In genomic region chr9:74036549-74037231, GRCh38 we compare ENCODE assay signal across 14 cellular contexts.
A peak's percentile ranks its signal among the peaks of the same experiment; 100 is the strongest.
DNase-seq lines count a peak whose midpoint lies in the region; ATAC-seq, FAIRE-seq and TF ChIP-seq lines count a peak whose summit lies in the region.
"Had no signal": no experiment of that assay in that cellular context is flagged by ENCODE, and none has a peak within 500 bp of the region (broad histone marks: within the 10 kb centered on the region; RNA-seq: fewer than 3 reads in every experiment).

No MANE protein-coding gene starts in this region.

- H3K27ac ChIP-seq in GM12878 (ENCODE audit: control insufficient read depth, insufficient read depth) (no peak overlapping the region), thyroid gland (no peak overlapping the region)
- H3K27ac ChIP-seq: BLaER1, neutrophil had no signal

- in situ Hi-C loops in GM12878 (cut with MboI), result no loop called here

- H3K4me1 ChIP-seq in GM12878 (ENCODE audit: control insufficient read depth, insufficient read depth, low read length) (no peaks in the 10 kb centered on the region), thyroid gland (no peaks in the 10 kb centered on the region)
- H3K4me1 ChIP-seq: BLaER1 had no signal

- H3K9me3 ChIP-seq in GM12878 (replicated peaks; ENCODE audit: control insufficient read depth, insufficient read depth, low read length), result no peaks in the 10 kb centered on the region
- H3K9me3 ChIP-seq in thyroid gland, result no peaks in the 10 kb centered on the region
- H3K9me3 ChIP-seq: BLaER1, neutrophil had no signal

- H4K20me1 ChIP-seq in GM12878 (ENCODE audit: control insufficient read depth, insufficient read depth), result no peaks in the 10 kb centered on the region
- H4K20me1 ChIP-seq: BLaER1 had no signal

- 16% methylated on average over 5 of the region's 5 CpGs for WGBS in GM12878 (ENCODE audit: insufficient coverage, insufficient replicate concordance, low lambda C conversion rate, missing lambda C conversion rate)
- 88 to 91% methylated on average over 5 of the region's 5 CpGs for WGBS in thyroid gland, 2 donors

- POLR2A ChIA-PET in GM12878 (lab: Charles Lee), result interaction anchor here (0.6 kb wide), 1 partner anchor 536 kb away, joined by 4 read pairs; no protein-coding TSS in a partner anchor

- intact Hi-C loops in GM12878 (cut with micrococcal nuclease; ENCODE audit: unreplicated experiment), result no loop called here
- intact Hi-C loops in thyroid gland (cut with DNase I), result no loop called here

- no peak overlapping the region for H3K4me2 ChIP-seq in GM12878 (ENCODE audit: control insufficient read depth, insufficient read depth)
- H3K4me2 ChIP-seq: BLaER1 had no signal

- SMC1A ChIA-PET in GM12878 (lab: Charles Lee; ENCODE audit: uncharacterized antibody, unreplicated experiment), result no interaction called here

- FAIRE-seq in GM12878 (lab: Jason Lieb, UNC), result no peak

- no peak overlapping the region for H2AFZ ChIP-seq in GM12878 (ENCODE audit: control insufficient read depth, low read depth, low read length)

- CTCF ChIA-PET in GM12878 (lab: Yijun Ruan, JAX), result no interaction called here

- no peaks in the 10 kb centered on the region for H3K79me2 ChIP-seq in GM12878 (ENCODE audit: control insufficient read depth, insufficient read depth, low read length)

- RAD21 ChIA-PET in GM12878 (lab: Charles Lee; ENCODE audit: unreplicated experiment), result no interaction called here

- H3K4me3 ChIP-seq in GM12878, result no peak overlapping the region
- H3K4me3 ChIP-seq in thyroid gland (replicated peaks in 1 of 3), result no peak overlapping the region
- H3K4me3 ChIP-seq: BLaER1 had no signal

- no peak overlapping the region for H3K9ac ChIP-seq in GM12878 (ENCODE audit: control insufficient read depth, insufficient read depth, low read length)
- H3K9ac ChIP-seq: BLaER1 had no signal

- TF ChIP-seq CTCF in GM12878 (IDR thresholded peaks at IDR 0.05 in 2 of 3, conservative IDR thresholded peaks at IDR 0.05 in 1 of 3; ENCODE audit: control insufficient read depth in 2 of 3, extremely low read depth in 1 of 3, insufficient read depth in 1 of 3, low read depth in 3 of 3, low read length in 3 of 3), result no peak
- TF ChIP-seq CTCF in thyroid gland (IDR thresholded peaks at IDR 0.05), result no peak

- H3K36me3 ChIP-seq in GM12878 (ENCODE audit: control insufficient read depth in 2 of 2, insufficient read depth in 2 of 2, low read length in 1 of 2) (no peaks in the 10 kb centered on the region), thyroid gland (no peaks in the 10 kb centered on the region)
- H3K36me3 ChIP-seq: BLaER1, neutrophil had no signal

- TF ChIP-seq RAD21 in GM12878 (IDR thresholded peaks at IDR 0.05; ENCODE audit: insufficient read depth, low read depth, low read length), result no peak

- no peak for TF ChIP-seq EP300 in GM12878 (IDR thresholded peaks at IDR 0.05; ENCODE audit: borderline replicate concordance in 1 of 2, control insufficient read depth in 1 of 2, low read depth in 2 of 2, low read length in 2 of 2)

- BruUV-seq in GM12878 (replicated peaks; lab: Mats Ljungman, UMichigan), result no TSS peak

- no peaks in the 10 kb centered on the region for H3K27me3 ChIP-seq in GM12878 (replicated peaks in 1 of 2; ENCODE audit: control insufficient read depth in 2 of 2, insufficient read depth in 2 of 2, low read length in 1 of 2)
- no peaks in the 10 kb centered on the region for H3K27me3 ChIP-seq in thyroid gland
- H3K27me3 ChIP-seq: BLaER1, neutrophil had no signal

- ATAC-seq in GM18517 (IDR thresholded peaks at IDR 0.05; ENCODE audit: unreplicated experiment), result peak; percentile 91
- peak; percentile 85 for ATAC-seq in GM21717 (IDR thresholded peaks at IDR 0.05; ENCODE audit: unreplicated experiment)
- ATAC-seq in HG03378 (IDR thresholded peaks at IDR 0.05; ENCODE audit: unreplicated experiment), result peak; percentile 70
- peak; percentile 66 for ATAC-seq in GM12878
- no peak for ATAC-seq in HG02973 (IDR thresholded peaks at IDR 0.05; ENCODE audit: unreplicated experiment)

- TF ChIP-seq POLR2A in GM12878 (IDR thresholded peaks at IDR 0.05; ENCODE audit: low read depth, low read length) (no peak), thyroid gland (IDR thresholded peaks at IDR 0.05) (no peak)

- DNase-seq in GM12878 (ENCODE audit: low read depth, low spot score), result no peak
- DNase-seq in HuH-7 (ENCODE audit: low spot score), result no peak
- no peak for DNase-seq in thyroid gland
- no peak for DNase-seq in SHP77 (lab: John Stamatoyannopoulos, UW)
- DNase-seq: activated CD4-positive, alpha-beta T cell treated with anti-CD3 and anti-CD28 coated beads, Interleukin-2, amount 50 U/mL, for 1 hour; KG1; NCI-H187 treated with DMSO at 0.1 percent for 48 hours; T-helper 1 cell had no signal

TF ChIP-seq in GM12878, 131 proteins besides CTCF, POLR2A, EP300 and RAD21:
- no peak for TF ChIP-seq ZNF207 (IDR thresholded peaks at IDR 0.05; ENCODE audit: borderline replicate concordance)
- TF ChIP-seq ETV6 (conservative IDR thresholded peaks at IDR 0.05 in 1 of 2, IDR thresholded peaks at IDR 0.05 in 1 of 2; ENCODE audit: borderline replicate concordance in 1 of 2, low read depth in 1 of 2), result no peak
- no peak for TF ChIP-seq MTA2 (IDR thresholded peaks at IDR 0.05; ENCODE audit: low read depth)
- TF ChIP-seq FOXK2 (IDR thresholded peaks at IDR 0.05), result no peak
- TF ChIP-seq GATAD2B (conservative IDR thresholded peaks at IDR 0.05; ENCODE audit: low read depth), result no peak
- TF ChIP-seq EED (IDR thresholded peaks at IDR 0.05; ENCODE audit: low read depth), result no peak
- no peak for TF ChIP-seq NRF1 (conservative IDR thresholded peaks at IDR 0.05; ENCODE audit: low read depth, low read length)
- TF ChIP-seq EZH2 (IDR thresholded peaks at IDR 0.05; ENCODE audit: borderline replicate concordance, control insufficient read depth, low read depth, low read length), result no peak
- TF ChIP-seq JUNB (IDR thresholded peaks at IDR 0.05), result no peak
- TF ChIP-seq CREM (IDR thresholded peaks at IDR 0.05; ENCODE audit: low read depth), result no peak
- TF ChIP-seq GABPA (IDR thresholded peaks at IDR 0.05; ENCODE audit: low read depth), result no peak
- TF ChIP-seq SUPT20H (IDR thresholded peaks at IDR 0.05; ENCODE audit: borderline replicate concordance, control insufficient read depth, low read depth, low read length), result no peak
- TF ChIP-seq ZNF217 (IDR thresholded peaks at IDR 0.05), result no peak
